1 cellular context compared by ENCODE assay signal in the genomic region with DNA sequence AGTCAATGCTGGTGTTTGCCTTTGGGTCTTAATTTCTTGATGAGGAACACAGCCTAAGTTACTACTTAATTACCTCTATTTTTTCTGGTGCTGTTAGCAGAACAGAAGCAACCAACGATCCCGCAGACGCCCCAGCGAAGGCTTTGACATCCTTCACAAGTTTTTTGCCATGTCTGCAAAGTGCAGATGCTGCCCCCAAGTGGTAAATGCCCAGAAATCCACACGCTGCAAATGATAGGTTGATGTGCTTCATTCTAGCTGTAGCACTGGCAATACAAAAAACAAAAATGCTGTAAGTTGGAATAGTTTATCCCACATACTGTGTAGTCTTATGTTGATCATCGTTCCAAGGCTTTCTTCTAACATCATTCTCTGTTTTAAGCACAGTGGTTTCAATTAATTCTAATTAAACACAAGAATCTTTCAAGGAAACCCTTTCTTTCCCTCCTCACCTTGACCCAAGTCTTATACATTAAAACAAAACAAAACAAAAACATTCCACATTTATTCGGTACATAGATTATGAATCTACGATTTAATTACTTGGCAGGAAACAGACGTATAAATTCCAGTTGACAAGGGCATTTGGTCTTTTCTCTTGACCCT.
TF ChIP-seq lines count a peak whose summit lies in the region.

No MANE protein-coding gene starts in this region.

TF ChIP-seq in K562, 482 proteins besides CTCF, POLR2A, EP300 and RAD21 (continued from another document):
- 0 out of 2 replicates have a peak, but pooled peaks have one; percentile 31 for TF ChIP-seq CREM (IDR thresholded peaks at IDR 0.05; ENCODE audit: low read depth)
- no peak for TF ChIP-seq MAFF (IDR thresholded peaks at IDR 0.05; ENCODE audit: low read length)
